ENCODE assay signal across 14 cellular contexts in the genomic region with DNA sequence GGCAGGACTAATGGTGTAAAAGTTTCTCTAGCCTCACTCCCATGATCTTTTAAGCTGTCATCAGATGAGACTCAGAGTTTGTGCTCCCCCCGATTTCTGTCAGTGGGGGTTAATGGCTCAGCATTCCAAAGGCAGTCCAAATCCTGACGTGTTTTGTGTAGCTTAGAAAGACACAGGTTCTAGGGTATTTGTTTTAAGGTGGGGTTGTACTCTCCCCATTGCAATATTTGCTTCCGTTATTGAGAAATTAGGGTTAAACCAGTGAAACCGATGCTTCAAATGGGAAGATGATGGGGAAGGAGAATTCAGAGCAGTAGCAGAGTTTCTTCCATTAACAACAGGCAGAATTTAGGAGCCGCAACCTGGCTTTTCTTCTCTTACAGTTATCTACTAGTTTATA.
"Had no signal": no experiment of that assay in that cellular context is flagged by ENCODE, and none has a peak within 500 bp of the region (broad histone marks: within the 10 kb centered on the region; RNA-seq: fewer than 3 reads in every experiment).

No MANE protein-coding gene starts in this region.

- DNase-seq: activated CD4-positive, alpha-beta T cell treated with anti-CD3 and anti-CD28 coated beads, Interleukin-2, amount 50 U/mL, for 4 hours; activated gamma-delta T cell; activated T-cell treated with anti-CD3 and anti-CD28 coated beads, Interleukin-2, amount 50 U/mL, for 1 hour; amygdala; cerebellar nuclear complex; dermis blood vessel endothelial cell; posterior cingulate gyrus; small intestine had no signal

- H3K9me3 ChIP-seq: right atrium auricular region, tibial nerve had no signal

- H3K4me3 Mint-ChIP-seq: activated naive CD8-positive, alpha-beta T cell; mesothelial cell of epicardium had no signal

- H2AFZ ChIP-seq: hepatocyte had no signal

- H3K27ac ChIP-seq: hepatocyte, right atrium auricular region, tibial nerve had no signal

- H3K4me3 ChIP-seq: hepatocyte, right atrium auricular region, tibial nerve had no signal

- H3K9me3 Mint-ChIP-seq: mesothelial cell of epicardium had no signal

- H3K4me2 ChIP-seq: hepatocyte had no signal

- H3K27me3 ChIP-seq: hepatocyte, right atrium auricular region, tibial nerve had no signal

- H3K27me3 Mint-ChIP-seq: activated naive CD8-positive, alpha-beta T cell had no signal

- H3K36me3 ChIP-seq: right atrium auricular region had no signal

- H3K36me3 Mint-ChIP-seq: mesothelial cell of epicardium had no signal

- H3K27ac Mint-ChIP-seq: activated naive CD8-positive, alpha-beta T cell; brain; mesothelial cell of epicardium had no signal
